ENCODE assay signal across 1 cellular context in the genomic region with DNA sequence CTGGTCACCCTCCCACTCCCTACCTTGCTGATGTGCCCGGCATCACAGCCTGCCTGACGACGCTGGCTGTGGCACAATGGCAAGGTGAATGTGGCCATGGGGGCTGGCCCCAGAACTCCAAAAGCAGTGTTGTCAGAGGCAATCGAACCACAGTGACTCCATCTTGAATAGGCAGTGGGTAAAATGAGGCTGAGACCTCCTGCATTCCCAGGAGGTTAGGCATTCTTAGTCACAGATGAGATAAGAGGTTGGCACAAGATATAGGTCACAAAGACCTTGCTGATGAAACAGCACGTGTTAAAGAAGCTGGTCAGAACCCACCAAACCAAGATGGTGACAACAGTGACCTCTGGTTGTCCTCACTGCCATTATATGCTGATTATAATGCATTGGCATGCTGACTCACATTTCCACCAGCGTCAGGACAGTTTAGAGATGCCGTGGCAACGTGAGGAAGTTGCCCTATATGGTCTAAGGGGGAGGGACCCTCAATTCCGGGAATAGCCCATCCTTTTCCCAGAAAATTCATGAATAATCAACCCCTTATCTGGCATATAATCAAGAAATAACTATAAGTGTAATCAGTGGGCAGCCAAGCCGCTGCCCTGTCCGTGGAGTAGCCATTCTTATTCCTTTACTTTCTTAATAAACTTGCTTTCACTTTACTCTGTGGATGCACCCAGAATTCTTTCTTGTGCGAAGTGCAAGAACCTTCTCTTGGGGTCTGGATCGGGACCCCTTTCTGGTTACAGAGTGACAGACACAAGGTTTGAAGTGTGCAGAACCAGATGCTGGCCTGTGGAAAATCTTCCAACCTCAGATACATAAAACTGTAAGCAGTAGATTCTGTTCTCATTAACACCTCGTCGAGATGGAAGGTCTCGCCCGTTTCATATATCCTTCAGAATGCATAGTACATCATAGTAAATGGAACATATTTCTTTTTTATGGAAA.
TF ChIP-seq lines count a peak whose summit lies in the region.

No MANE protein-coding gene starts in this region.

TF ChIP-seq in K562, 482 proteins besides CTCF, POLR2A, EP300 and RAD21 (continued from another document and continues in another):
- TF ChIP-seq IRF9 (tag; IDR thresholded peaks at IDR 0.05): peak; percentile 100
- TF ChIP-seq ZC3H8 (IDR thresholded peaks at IDR 0.05): peak; percentile 94; the same call in 1 of the 2 replicates
- TF ChIP-seq ZNF134 (CRISPR knock-in tag; conservative IDR thresholded peaks at IDR 0.05): peak; percentile 96
- peak; percentile 95; the same call in 1 of the 2 replicates for TF ChIP-seq BRD4 (IDR thresholded peaks at IDR 0.05)
- no peak for TF ChIP-seq KDM5B (IDR thresholded peaks at IDR 0.05; ENCODE audit: insufficient replicate concordance, low read depth, low read length)
- peak; percentile 86 for TF ChIP-seq L3MBTL2 (IDR thresholded peaks at IDR 0.05)
- no peak for TF ChIP-seq HES1 (IDR thresholded peaks at IDR 0.05; ENCODE audit: low read depth)
- peak; percentile 98; the same call in 1 of the 2 replicates for TF ChIP-seq TCF15 (CRISPR knock-in tag; IDR thresholded peaks at IDR 0.05)
- peak; percentile 99 for TF ChIP-seq ZNF445 (CRISPR knock-in tag; IDR thresholded peaks at IDR 0.05; ENCODE audit: low read depth)
- no peak for TF ChIP-seq ZNF184 (CRISPR knock-in tag; IDR thresholded peaks at IDR 0.05)
- TF ChIP-seq HDGF (IDR thresholded peaks at IDR 0.05): no peak
- TF ChIP-seq ARNT (IDR thresholded peaks at IDR 0.05): 0 out of 4 replicates have a peak, but pooled peaks of 1 of the 2 experiments have one; percentile 32
- TF ChIP-seq, protein P1, sequence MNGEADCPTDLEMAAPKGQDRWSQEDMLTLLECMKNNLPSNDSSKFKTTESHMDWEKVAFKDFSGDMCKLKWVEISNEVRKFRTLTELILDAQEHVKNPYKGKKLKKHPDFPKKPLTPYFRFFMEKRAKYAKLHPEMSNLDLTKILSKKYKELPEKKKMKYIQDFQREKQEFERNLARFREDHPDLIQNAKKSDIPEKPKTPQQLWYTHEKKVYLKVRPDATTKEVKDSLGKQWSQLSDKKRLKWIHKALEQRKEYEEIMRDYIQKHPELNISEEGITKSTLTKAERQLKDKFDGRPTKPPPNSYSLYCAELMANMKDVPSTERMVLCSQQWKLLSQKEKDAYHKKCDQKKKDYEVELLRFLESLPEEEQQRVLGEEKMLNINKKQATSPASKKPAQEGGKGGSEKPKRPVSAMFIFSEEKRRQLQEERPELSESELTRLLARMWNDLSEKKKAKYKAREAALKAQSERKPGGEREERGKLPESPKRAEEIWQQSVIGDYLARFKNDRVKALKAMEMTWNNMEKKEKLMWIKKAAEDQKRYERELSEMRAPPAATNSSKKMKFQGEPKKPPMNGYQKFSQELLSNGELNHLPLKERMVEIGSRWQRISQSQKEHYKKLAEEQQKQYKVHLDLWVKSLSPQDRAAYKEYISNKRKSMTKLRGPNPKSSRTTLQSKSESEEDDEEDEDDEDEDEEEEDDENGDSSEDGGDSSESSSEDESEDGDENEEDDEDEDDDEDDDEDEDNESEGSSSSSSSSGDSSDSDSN (IDR thresholded peaks at IDR 0.05; ENCODE audit: borderline replicate concordance in 1 of 2, low read depth in 2 of 2, low read length in 2 of 2): no peak
- TF ChIP-seq, protein P2, sequence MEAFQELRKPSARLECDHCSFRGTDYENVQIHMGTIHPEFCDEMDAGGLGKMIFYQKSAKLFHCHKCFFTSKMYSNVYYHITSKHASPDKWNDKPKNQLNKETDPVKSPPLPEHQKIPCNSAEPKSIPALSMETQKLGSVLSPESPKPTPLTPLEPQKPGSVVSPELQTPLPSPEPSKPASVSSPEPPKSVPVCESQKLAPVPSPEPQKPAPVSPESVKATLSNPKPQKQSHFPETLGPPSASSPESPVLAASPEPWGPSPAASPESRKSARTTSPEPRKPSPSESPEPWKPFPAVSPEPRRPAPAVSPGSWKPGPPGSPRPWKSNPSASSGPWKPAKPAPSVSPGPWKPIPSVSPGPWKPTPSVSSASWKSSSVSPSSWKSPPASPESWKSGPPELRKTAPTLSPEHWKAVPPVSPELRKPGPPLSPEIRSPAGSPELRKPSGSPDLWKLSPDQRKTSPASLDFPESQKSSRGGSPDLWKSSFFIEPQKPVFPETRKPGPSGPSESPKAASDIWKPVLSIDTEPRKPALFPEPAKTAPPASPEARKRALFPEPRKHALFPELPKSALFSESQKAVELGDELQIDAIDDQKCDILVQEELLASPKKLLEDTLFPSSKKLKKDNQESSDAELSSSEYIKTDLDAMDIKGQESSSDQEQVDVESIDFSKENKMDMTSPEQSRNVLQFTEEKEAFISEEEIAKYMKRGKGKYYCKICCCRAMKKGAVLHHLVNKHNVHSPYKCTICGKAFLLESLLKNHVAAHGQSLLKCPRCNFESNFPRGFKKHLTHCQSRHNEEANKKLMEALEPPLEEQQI (IDR thresholded peaks at IDR 0.05): no peak
- TF ChIP-seq CTCFL (IDR thresholded peaks at IDR 0.05; ENCODE audit: borderline replicate concordance, insufficient read depth, low read depth, low read length, poor library complexity, severe bottlenecking): no peak
- TF ChIP-seq RBBP5 (IDR thresholded peaks at IDR 0.05; ENCODE audit: borderline replicate concordance, insufficient read depth, low read length, poor library complexity, severe bottlenecking): no peak
- TF ChIP-seq ZEB2 (IDR thresholded peaks at IDR 0.05): no peak
- TF ChIP-seq MAX (CRISPR knock-in tag; IDR thresholded peaks at IDR 0.05): peak; percentile 70
- peak; percentile 100 for TF ChIP-seq PTTG1 (tag; IDR thresholded peaks at IDR 0.05; ENCODE audit: low read depth)
- TF ChIP-seq RNF2 (IDR thresholded peaks at IDR 0.05): peak; percentile 71; the same call in 1 of the 2 replicates
- TF ChIP-seq, protein P3, sequence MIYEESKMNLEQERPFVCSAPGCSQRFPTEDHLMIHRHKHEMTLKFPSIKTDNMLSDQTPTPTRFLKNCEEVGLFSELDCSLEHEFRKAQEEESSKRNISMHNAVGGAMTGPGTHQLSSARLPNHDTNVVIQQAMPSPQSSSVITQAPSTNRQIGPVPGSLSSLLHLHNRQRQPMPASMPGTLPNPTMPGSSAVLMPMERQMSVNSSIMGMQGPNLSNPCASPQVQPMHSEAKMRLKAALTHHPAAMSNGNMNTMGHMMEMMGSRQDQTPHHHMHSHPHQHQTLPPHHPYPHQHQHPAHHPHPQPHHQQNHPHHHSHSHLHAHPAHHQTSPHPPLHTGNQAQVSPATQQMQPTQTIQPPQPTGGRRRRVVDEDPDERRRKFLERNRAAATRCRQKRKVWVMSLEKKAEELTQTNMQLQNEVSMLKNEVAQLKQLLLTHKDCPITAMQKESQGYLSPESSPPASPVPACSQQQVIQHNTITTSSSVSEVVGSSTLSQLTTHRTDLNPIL (CRISPR knock-in tag; IDR thresholded peaks at IDR 0.05): peak; percentile 98
- no peak for TF ChIP-seq BDP1 (IDR thresholded peaks at IDR 0.05; ENCODE audit: insufficient read depth, insufficient read length)
- peak; percentile 68; the same call in 1 of the 2 replicates for TF ChIP-seq E2F5 (CRISPR knock-in tag; IDR thresholded peaks at IDR 0.05)
- TF ChIP-seq SRSF3 (IDR thresholded peaks at IDR 0.05; ENCODE audit: insufficient read depth, low read length): no peak
- TF ChIP-seq, protein P4, sequence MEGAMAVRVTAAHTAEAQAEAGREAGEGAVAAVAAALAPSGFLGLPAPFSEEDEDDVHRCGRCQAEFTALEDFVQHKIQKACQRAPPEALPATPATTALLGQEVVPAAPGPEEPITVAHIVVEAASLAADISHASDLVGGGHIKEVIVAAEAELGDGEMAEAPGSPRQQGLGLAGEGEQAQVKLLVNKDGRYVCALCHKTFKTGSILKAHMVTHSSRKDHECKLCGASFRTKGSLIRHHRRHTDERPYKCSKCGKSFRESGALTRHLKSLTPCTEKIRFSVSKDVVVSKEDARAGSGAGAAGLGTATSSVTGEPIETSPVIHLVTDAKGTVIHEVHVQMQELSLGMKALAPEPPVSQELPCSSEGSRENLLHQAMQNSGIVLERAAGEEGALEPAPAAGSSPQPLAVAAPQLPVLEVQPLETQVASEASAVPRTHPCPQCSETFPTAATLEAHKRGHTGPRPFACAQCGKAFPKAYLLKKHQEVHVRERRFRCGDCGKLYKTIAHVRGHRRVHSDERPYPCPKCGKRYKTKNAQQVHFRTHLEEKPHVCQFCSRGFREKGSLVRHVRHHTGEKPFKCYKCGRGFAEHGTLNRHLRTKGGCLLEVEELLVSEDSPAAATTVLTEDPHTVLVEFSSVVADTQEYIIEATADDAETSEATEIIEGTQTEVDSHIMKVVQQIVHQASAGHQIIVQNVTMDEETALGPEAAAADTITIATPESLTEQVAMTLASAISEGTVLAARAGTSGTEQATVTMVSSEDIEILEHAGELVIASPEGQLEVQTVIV (CRISPR knock-in tag; IDR thresholded peaks at IDR 0.05; ENCODE audit: borderline replicate concordance): peak; percentile 92
- TF ChIP-seq, protein P5, sequence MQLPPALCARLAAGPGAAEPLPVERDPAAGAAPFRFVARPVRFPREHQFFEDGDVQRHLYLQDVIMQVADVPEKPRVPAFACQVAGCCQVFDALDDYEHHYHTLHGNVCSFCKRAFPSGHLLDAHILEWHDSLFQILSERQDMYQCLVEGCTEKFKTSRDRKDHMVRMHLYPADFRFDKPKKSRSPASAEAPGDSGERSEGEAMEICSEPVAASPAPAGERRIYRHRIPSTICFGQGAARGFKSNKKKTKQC (CRISPR knock-in tag; IDR thresholded peaks at IDR 0.05): no peak
- TF ChIP-seq IFI16 (CRISPR knock-in tag; IDR thresholded peaks at IDR 0.05): peak; percentile 94
- TF ChIP-seq, protein P6, sequence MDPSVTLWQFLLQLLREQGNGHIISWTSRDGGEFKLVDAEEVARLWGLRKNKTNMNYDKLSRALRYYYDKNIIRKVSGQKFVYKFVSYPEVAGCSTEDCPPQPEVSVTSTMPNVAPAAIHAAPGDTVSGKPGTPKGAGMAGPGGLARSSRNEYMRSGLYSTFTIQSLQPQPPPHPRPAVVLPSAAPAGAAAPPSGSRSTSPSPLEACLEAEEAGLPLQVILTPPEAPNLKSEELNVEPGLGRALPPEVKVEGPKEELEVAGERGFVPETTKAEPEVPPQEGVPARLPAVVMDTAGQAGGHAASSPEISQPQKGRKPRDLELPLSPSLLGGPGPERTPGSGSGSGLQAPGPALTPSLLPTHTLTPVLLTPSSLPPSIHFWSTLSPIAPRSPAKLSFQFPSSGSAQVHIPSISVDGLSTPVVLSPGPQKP (CRISPR knock-in tag; IDR thresholded peaks at IDR 0.05): no peak
- no peak for TF ChIP-seq CCAR2 (IDR thresholded peaks at IDR 0.05; ENCODE audit: low read depth, low read length)
- TF ChIP-seq PTRF (tag; IDR thresholded peaks at IDR 0.05): peak; percentile 99
- TF ChIP-seq ETV5 (CRISPR knock-in tag; IDR thresholded peaks at IDR 0.05; ENCODE audit: low read depth): no peak
- peak; percentile 98 for TF ChIP-seq ELF4 (CRISPR knock-in tag; IDR thresholded peaks at IDR 0.05)
- no peak for TF ChIP-seq MCM3 (IDR thresholded peaks at IDR 0.05)
- peak; percentile 52 to 54; a peak in 2 of 4 replicates for TF ChIP-seq FOXK2 (conservative IDR thresholded peaks at IDR 0.05 in 1 of 2, IDR thresholded peaks at IDR 0.05 in 1 of 2; ENCODE audit: low read depth in 2 of 2)
- peak; percentile 99 for TF ChIP-seq ETS2 (tag; IDR thresholded peaks at IDR 0.05; ENCODE audit: borderline replicate concordance, poor library complexity, severe bottlenecking)
- no peak for TF ChIP-seq U2AF1 (optimal IDR thresholded peaks at IDR 0.05; ENCODE audit: low read depth, low read length)
